Comparison of ENCODE assay signal across 8 cellular contexts in the genomic region with DNA sequence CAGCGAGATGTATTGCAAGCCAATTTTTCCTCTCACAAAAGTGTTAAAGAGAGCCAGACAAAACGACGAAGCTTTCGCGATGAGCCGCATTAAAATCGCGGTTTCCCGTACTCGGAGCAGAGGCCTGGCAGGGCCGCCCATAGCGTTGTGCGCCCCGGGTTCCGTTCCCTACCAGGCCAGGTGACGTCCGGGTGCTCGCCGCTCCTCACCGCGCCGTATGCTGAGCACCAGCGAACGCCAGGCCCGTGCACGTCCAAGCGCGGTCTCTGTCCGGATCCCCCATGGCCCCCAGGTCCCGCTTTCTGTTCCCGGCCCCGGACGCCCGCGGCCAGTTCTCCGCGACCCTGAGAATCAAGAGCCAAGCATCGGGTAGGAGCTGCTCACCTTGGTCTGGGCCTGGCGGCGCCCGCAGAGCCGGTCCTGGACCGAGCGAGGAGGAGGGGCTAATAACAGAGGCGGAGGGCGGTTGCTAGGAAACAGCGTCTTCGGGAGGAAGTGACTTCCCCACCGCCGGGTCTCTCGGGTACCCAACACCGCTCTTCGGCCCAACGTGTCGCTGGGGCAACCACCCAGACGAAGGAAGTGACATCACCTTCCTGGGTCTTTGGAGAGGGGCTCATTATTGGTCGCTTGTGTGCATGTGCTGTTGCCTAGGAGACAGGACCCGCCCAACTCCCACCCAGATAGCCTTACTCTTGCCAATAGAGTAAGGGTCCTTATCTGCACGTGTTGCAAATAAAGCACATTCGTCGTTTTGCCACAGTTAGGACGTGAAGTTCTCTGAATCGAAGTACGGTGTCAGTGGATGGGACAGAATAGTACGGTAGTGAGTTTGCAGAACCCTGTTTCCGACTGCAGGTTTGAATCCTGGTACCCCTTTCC. TPM values are rescaled to one million over a fixed set of nuclear protein-coding genes. Genes with fewer than 3 reads are reported as not detected.
A peak's percentile ranks its signal among the peaks of the same experiment; 100 is the strongest.
DNase-seq lines count a peak whose midpoint lies in the region; ATAC-seq and TF ChIP-seq lines count a peak whose summit lies in the region.

A gene (minus strand): TSS at position 579 of the 882 bp plus-strand sequence. CDS start 1,115 bp downstream, outside the sequence.

- DNase-seq in NCI-H2171 (lab: John Stamatoyannopoulos, UW), result peak; percentile 87
- peak; percentile 59 to 88 for DNase-seq in activated CD4-positive, alpha-beta T cell treated with anti-CD3 and anti-CD28 coated beads, Interleukin-2, amount 50 U/mL, for 24 hours (ENCODE audit: low read depth in 1 of 2, low spot score in 1 of 2)
- peak; percentile 91 to 94 for DNase-seq in left lung
- peak; percentile 90 for DNase-seq in stimulated activated CD4-positive, alpha-beta T cell treated with anti-CD3 and anti-CD28 coated beads, Interleukin-4, amount 100 ng/mL, for 24 hours
- DNase-seq in SW480 (ENCODE audit: low spot score), result no peak

- ATAC-seq in HG03025 (IDR thresholded peaks at IDR 0.05; ENCODE audit: low FRiP score, unreplicated experiment) (peak; percentile 98), left lung (peak; percentile 99)

- intact Hi-C loops in dendritic cell treated with granulocyte-macrophage colony-stimulating factor and Interleukin-4, amounts not matched to agents 40 ng/mL and 50 ng/mL, for 4 days (cut with micrococcal nuclease), result no loop called here
- intact Hi-C loops in left lung (cut with DNase I), result no loop called here

- no peaks in the 10 kb centered on the region for H3K9me3 Mint-ChIP-seq in dendritic cell treated with granulocyte-macrophage colony-stimulating factor and Interleukin-4, amounts not matched to agents 40 ng/mL and 50 ng/mL, for 4 days

- no peaks in the 10 kb centered on the region for H3K9me3 ChIP-seq in left lung

- peak within 1 kb of the TSS; percentile 53 to 59 for H3K4me3 ChIP-seq in left lung

- H3K27ac Mint-ChIP-seq in dendritic cell treated with granulocyte-macrophage colony-stimulating factor and Interleukin-4, amounts not matched to agents 40 ng/mL and 50 ng/mL, for 4 days, result no peak within 1 kb of the TSS

- peaks cover 5 to 8% of the 10 kb centered on the region in 2 donors for H3K4me1 ChIP-seq in left lung

- peak within 1 kb of the TSS; percentile 80 for H3K4me3 Mint-ChIP-seq in dendritic cell treated with granulocyte-macrophage colony-stimulating factor and Interleukin-4, amounts not matched to agents 40 ng/mL and 50 ng/mL, for 4 days

- H3K27me3 ChIP-seq in left lung, result peaks cover 2 to 38% of the 10 kb centered on the region in 2 donors

- peak within 1 kb of the TSS in 1 of 2 donors; percentile 26 for H3K27ac ChIP-seq in left lung

- H3K36me3 Mint-ChIP-seq in dendritic cell treated with granulocyte-macrophage colony-stimulating factor and Interleukin-4, amounts not matched to agents 40 ng/mL and 50 ng/mL, for 4 days (ENCODE audit: low read depth), result no peaks in the 10 kb centered on the region

- no peaks in the 10 kb centered on the region for H3K36me3 ChIP-seq in left lung

- H3K27me3 Mint-ChIP-seq in dendritic cell treated with granulocyte-macrophage colony-stimulating factor and Interleukin-4, amounts not matched to agents 40 ng/mL and 50 ng/mL, for 4 days, result peaks cover 31% of the 10 kb centered on the region

- no peak for TF ChIP-seq CTCF in left lung (IDR thresholded peaks at IDR 0.05)

- H3K4me1 Mint-ChIP-seq in dendritic cell treated with granulocyte-macrophage colony-stimulating factor and Interleukin-4, amounts not matched to agents 40 ng/mL and 50 ng/mL, for 4 days (ENCODE audit: low read depth), result peaks cover 9% of the 10 kb centered on the region

- peak; percentile 39 for TF ChIP-seq POLR2A in GM18526 (IDR thresholded peaks at IDR 0.05; ENCODE audit: extremely low read depth, insufficient read length)

RNA-seq across cellular contexts. Expression of the gene that starts here (rescaled TPM):
- 10 to 100 TPM; 12.2 to 20.7 TPM for total RNA-seq in left lung
